In genomic region chr10:31745612-31746376, GRCh38 we compare ENCODE assay signal across 8 cellular contexts.
DNase-seq lines count a peak whose midpoint lies in the region; ATAC-seq, FAIRE-seq and TF ChIP-seq lines count a peak whose summit lies in the region.

No MANE protein-coding gene starts in this region.

- H3K4me3 ChIP-seq in keratinocyte (ENCODE audit: control insufficient read depth in 2 of 3, extremely low read depth in 1 of 3, insufficient read depth in 2 of 3, low read depth in 1 of 3, low read length in 3 of 3) (no peak overlapping the region), lower lobe of right lung (no peak overlapping the region)

- H3K27me3 ChIP-seq in keratinocyte (ENCODE audit: control insufficient read depth, extremely low read depth, insufficient read depth, low read length) (no peaks in the 10 kb centered on the region), lower lobe of right lung (ENCODE audit: low read depth) (no peaks in the 10 kb centered on the region)

- no peaks in the 10 kb centered on the region for H4K20me1 ChIP-seq in keratinocyte (ENCODE audit: control insufficient read depth, extremely low read depth, insufficient read depth, low read length)

- no peaks in the 10 kb centered on the region for H3K9me1 ChIP-seq in keratinocyte (ENCODE audit: control insufficient read depth, extremely low read depth, insufficient read depth, low read length)

- H3K79me2 ChIP-seq in keratinocyte (ENCODE audit: control insufficient read depth, insufficient read depth, low read length), result no peaks in the 10 kb centered on the region

- intact Hi-C loops in left colon (cut with DNase I, micrococcal nuclease) (no loop called here), lower lobe of right lung (cut with DNase I) (no loop called here)

- H3K36me3 ChIP-seq in keratinocyte (ENCODE audit: control insufficient read depth in 2 of 2, extremely low read depth in 1 of 2, insufficient read depth in 2 of 2, low read length in 2 of 2), result no peaks in the 10 kb centered on the region
- no peaks in the 10 kb centered on the region for H3K36me3 ChIP-seq in lower lobe of right lung

- ATAC-seq in HG02884 (IDR thresholded peaks at IDR 0.05; ENCODE audit: unreplicated experiment) (peak; percentile 47), left colon (no peak), lower lobe of right lung (no peak)

- H3K9ac ChIP-seq in keratinocyte (ENCODE audit: control insufficient read depth, extremely low read depth, insufficient read depth, low read length), result peak overlapping the region; percentile 43

- dilution Hi-C loops in keratinocyte (cut with MboI; ENCODE audit: extremely low pct_ligation_motif_present, low sequenced_read_pairs), result no loop called here

- H3K4me1 ChIP-seq in keratinocyte (ENCODE audit: control insufficient read depth, extremely low read depth, insufficient read depth, low read length), result peaks cover 13% of the 10 kb centered on the region
- peaks cover 12% of the 10 kb centered on the region for H3K4me1 ChIP-seq in lower lobe of right lung

- H3K9me3 ChIP-seq in keratinocyte (ENCODE audit: control insufficient read depth, low read depth, low read length), result no peaks in the 10 kb centered on the region
- H3K9me3 ChIP-seq in lower lobe of right lung, result no peaks in the 10 kb centered on the region

- no peak for TF ChIP-seq CTCF in keratinocyte (optimal IDR thresholded peaks at IDR 0.05 in 1 of 3, IDR thresholded peaks at IDR 0.05 in 1 of 3, conservative IDR thresholded peaks at IDR 0.05 in 1 of 3; ENCODE audit: extremely low read depth in 1 of 3, insufficient read depth in 2 of 3, low read length in 3 of 3)
- TF ChIP-seq CTCF in lower lobe of right lung (IDR thresholded peaks at IDR 0.05), result no peak

- peak overlapping the region; percentile 65 for H2AFZ ChIP-seq in keratinocyte (ENCODE audit: control insufficient read depth, low read length)

- peak; percentile 100 for FAIRE-seq in keratinocyte (lab: Jason Lieb, UNC)

- peak overlapping the region; percentile 10 for H3K4me2 ChIP-seq in keratinocyte (ENCODE audit: control insufficient read depth, extremely low read depth, insufficient read depth, low read depth, low read length)

- DNase-seq in AG08395 (ENCODE audit: low spot score) (peak; percentile 86), keratinocyte (ENCODE audit: low read depth, low spot score) (peak; percentile 60), left colon (no peak), lower lobe of right lung (no peak), NCI-H146 (lab: John Stamatoyannopoulos, UW) (no peak), pons (ENCODE audit: low spot score) (no peak)
- peak; percentile 59 for DNase-seq in activated CD8-positive, alpha-beta memory T cell treated with anti-CD3 and anti-CD28 coated beads, Interleukin-2, amount 50 U/mL, for 48 hours

- H3K27ac ChIP-seq in keratinocyte (ENCODE audit: control insufficient read depth, insufficient read depth, low read length) (peak overlapping the region; percentile 79), lower lobe of right lung (no peak overlapping the region)

Comparison
In these comparisons a context has a peak if more than half of its experiments do, and no peak if none do; other contexts are left out.
1. DNase-seq: peak in AG08395 (single experiment), activated CD8-positive, alpha-beta memory T cell treated with anti-CD3 and anti-CD28 coated beads, Interleukin-2, amount 50 U/mL, for 48 hours (single experiment) and keratinocyte (single experiment); none in left colon (0 of 2), lower lobe of right lung (single experiment), NCI-H146 (single experiment) and pons (single experiment).